ENCODE assay signal across 10 cellular contexts in the genomic region with DNA sequence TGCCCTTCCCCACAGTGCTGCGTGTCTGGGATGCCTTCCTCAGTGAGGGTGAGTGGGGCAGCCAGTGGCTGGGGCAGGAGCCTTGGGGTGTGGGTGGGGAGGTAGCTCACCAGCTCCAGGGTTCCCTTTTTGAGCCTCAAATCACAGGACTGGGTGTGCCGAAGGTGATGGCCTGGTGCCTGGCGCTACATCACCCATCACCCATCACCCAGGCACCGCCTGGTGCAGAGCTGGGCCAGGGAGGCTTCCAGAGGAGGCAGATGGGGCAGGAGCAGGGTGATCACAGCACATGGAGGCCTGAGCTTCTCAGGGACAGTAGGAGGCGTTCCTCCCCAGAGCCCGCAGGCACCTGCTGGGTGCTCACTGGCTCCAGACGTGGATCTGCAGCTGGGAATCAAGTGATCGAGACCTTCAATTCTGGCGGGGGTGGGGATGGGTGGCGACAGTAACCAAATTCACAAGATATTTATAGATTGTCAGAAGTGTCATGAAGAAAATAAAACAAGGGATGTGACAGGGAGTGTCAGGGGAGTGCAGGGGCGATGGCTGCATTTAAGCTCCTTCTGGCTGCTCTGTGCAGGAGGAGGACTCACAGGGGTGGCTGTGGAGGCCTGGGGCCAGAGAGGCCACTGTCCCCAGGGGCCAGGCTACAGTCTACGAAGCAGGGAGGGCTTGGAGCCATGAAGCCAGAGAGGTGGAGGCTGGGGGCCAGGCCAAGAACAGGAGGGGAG. TPM values are rescaled to one million over a fixed set of nuclear protein-coding genes. Genes with fewer than 3 reads are reported as not detected.
A peak's percentile ranks its signal among the peaks of the same experiment; 100 is the strongest.
DNase-seq lines count a peak whose midpoint lies in the region; ATAC-seq, FAIRE-seq and TF ChIP-seq lines count a peak whose summit lies in the region.
"Had no signal": no experiment of that assay in that cellular context is flagged by ENCODE, and none has a peak within 500 bp of the region (broad histone marks: within the 10 kb centered on the region; RNA-seq: fewer than 3 reads in every experiment).

No MANE protein-coding gene starts in this region.

- H3K36me3 Mint-ChIP-seq in astrocyte (ENCODE audit: low read depth, unreplicated experiment), result peaks cover 3% of the 10 kb centered on the region
- no peaks in the 10 kb centered on the region for H3K36me3 Mint-ChIP-seq in chondrocyte (ENCODE audit: low read depth)

- H3K4me3 Mint-ChIP-seq in astrocyte (ENCODE audit: unreplicated experiment), result no peak overlapping the region
- no peak overlapping the region for H3K4me3 Mint-ChIP-seq in chondrocyte (ENCODE audit: unreplicated experiment)

- H3K9me3 Mint-ChIP-seq in astrocyte (ENCODE audit: unreplicated experiment) (no peaks in the 10 kb centered on the region), chondrocyte (ENCODE audit: low read depth) (no peaks in the 10 kb centered on the region)

- H3K27me3 ChIP-seq in astrocyte (ENCODE audit: insufficient read depth, low read length), result peaks cover 19% of the 10 kb centered on the region

- H3K27me3 Mint-ChIP-seq in astrocyte (ENCODE audit: low read depth, unreplicated experiment), result peaks cover 18% of the 10 kb centered on the region
- peaks cover 2% of the 10 kb centered on the region for H3K27me3 Mint-ChIP-seq in chondrocyte (ENCODE audit: low read depth)

- H3K9me3 ChIP-seq in astrocyte (ENCODE audit: insufficient read depth, low read depth, low read length), result no peaks in the 10 kb centered on the region

- no peaks in the 10 kb centered on the region for H4K20me1 ChIP-seq in astrocyte (ENCODE audit: insufficient read depth, low read length)

- peaks cover 2% of the 10 kb centered on the region for H3K4me1 ChIP-seq in astrocyte (ENCODE audit: insufficient read depth, low read length)

- H3K4me1 Mint-ChIP-seq in astrocyte (ENCODE audit: low read depth, unreplicated experiment) (no peaks in the 10 kb centered on the region), chondrocyte (ENCODE audit: low read depth) (peaks cover 1% of the 10 kb centered on the region)

- peak overlapping the region; percentile 55 for H3K27ac Mint-ChIP-seq in astrocyte (ENCODE audit: unreplicated experiment)
- H3K27ac Mint-ChIP-seq in chondrocyte (ENCODE audit: unreplicated experiment), result no peak overlapping the region

- DNase-seq in DMS153 treated with DMSO at 0.1 percent for 48 hours (lab: John Stamatoyannopoulos, UW; ENCODE audit: unreplicated experiment) (peak; percentile 19), DMS153 (lab: John Stamatoyannopoulos, UW) (no peak), NCI-H226 (peak; percentile 32), astrocyte (ENCODE audit: low read depth) (no peak), nucleus accumbens (lab: John Stamatoyannopoulos, UW) (peak in 46 of 56 donors; percentile 28 to 83 (median 63)), chondrocyte (ENCODE audit: low spot score) (no peak), NCI-H1694 (lab: John Stamatoyannopoulos, UW) (no peak)

- no peak for FAIRE-seq in astrocyte (lab: Jason Lieb, UNC)
- FAIRE-seq: A204.1, GM18507 had no signal

- no peak for ATAC-seq in GM18858 (IDR thresholded peaks at IDR 0.05; ENCODE audit: unreplicated experiment)

- no peak overlapping the region for H3K4me3 ChIP-seq in astrocyte (ENCODE audit: insufficient read depth, low read depth, low read length)

- H3K79me2 ChIP-seq in astrocyte (ENCODE audit: insufficient read depth, low read length), result no peaks in the 10 kb centered on the region

- no peak overlapping the region for H3K4me2 ChIP-seq in astrocyte (ENCODE audit: low read length)

- no peak overlapping the region for H3K27ac ChIP-seq in astrocyte (ENCODE audit: low read depth, low read length)

- TF ChIP-seq CTCF in astrocyte (IDR thresholded peaks at IDR 0.05; ENCODE audit: insufficient read depth, low read depth, low read length), result no peak
- TF ChIP-seq CTCF in chondrocyte (IDR thresholded peaks at IDR 0.05), result no peak

- no peak overlapping the region for H3K9ac ChIP-seq in astrocyte (ENCODE audit: low read length)

- H2AFZ ChIP-seq in astrocyte (ENCODE audit: low read depth, low read length), result no peak overlapping the region

- H3K36me3 ChIP-seq in astrocyte (ENCODE audit: insufficient read depth, low read length), result no peaks in the 10 kb centered on the region

RNA-seq across cellular contexts. Expression of a gene that starts 3.3 kb away (rescaled TPM):
- total RNA-seq in astrocyte (0.16 TPM in 1 of 2 replicates, not detected in the other), chondrocyte (not detected in 3 replicates)

RNA-seq across cellular contexts. Expression of a gene that starts 5.5 kb away (rescaled TPM):
- total RNA-seq in astrocyte (157 and 159 TPM in 2 replicates), chondrocyte (95.2 to 113 TPM (median 109 TPM) in 3 replicates)

RNA-seq across cellular contexts. Expression of a gene that starts 8.3 kb away (rescaled TPM):
- total RNA-seq in astrocyte (0.10 and 0.23 TPM in 2 replicates), chondrocyte (0.36 to 1.8 TPM (median 1.8 TPM) in 3 replicates)

RNA-seq across cellular contexts. Expression of a gene that starts 15.3 kb away (rescaled TPM):
- total RNA-seq in astrocyte, result 9.2 and 9.4 TPM in 2 replicates
- 11.1 to 14.6 TPM (median 11.6 TPM) in 3 replicates for total RNA-seq in chondrocyte

RNA-seq across cellular contexts. Expression of a gene that starts 21.2 kb away (rescaled TPM):
- total RNA-seq in astrocyte (52.9 and 57.0 TPM in 2 replicates), chondrocyte (40.3 to 44.2 TPM (median 42.3 TPM) in 3 replicates)

Comparison
In these comparisons a context has a peak if more than half of its experiments do, and no peak if none do; other contexts are left out.
1. DNase-seq: peak in DMS153 treated with DMSO at 0.1 percent for 48 hours (single experiment), NCI-H226 (single experiment) and nucleus accumbens (46 of 56); none in DMS153 (single experiment), astrocyte (single experiment), chondrocyte (single experiment) and NCI-H1694 (single experiment).